In genomic region chr22:35739642-35740041, GRCh38 we compare ENCODE assay signal across 12 cellular contexts. TPM values are rescaled to one million over a fixed set of nuclear protein-coding genes. Genes with fewer than 3 reads are reported as not detected.
DNase-seq lines count a peak whose midpoint lies in the region; ATAC-seq, FAIRE-seq and TF ChIP-seq lines count a peak whose summit lies in the region.
"Had no signal": no experiment of that assay in that cellular context is flagged by ENCODE, and none has a peak within 500 bp of the region (broad histone marks: within the 10 kb centered on the region; RNA-seq: fewer than 3 reads in every experiment).

No MANE protein-coding gene starts in this region.

- H3K9me3 ChIP-seq in A673 (ENCODE audit: low read depth, low read length, poor library complexity, severe bottlenecking) (no peaks in the 10 kb centered on the region), body of pancreas (no peaks in the 10 kb centered on the region), HepG2 (ENCODE audit: low read length) (no peaks in the 10 kb centered on the region), testis (no peaks in the 10 kb centered on the region)

- H2AFZ ChIP-seq in HepG2 (ENCODE audit: low read length), result no peak overlapping the region

- ATAC-seq in body of pancreas (peak; percentile 42), HepG2 (peak; percentile 69)
- ATAC-seq: activated CD4-positive, CD25-positive, alpha-beta regulatory T cell treated with anti-CD3 and anti-CD28 coated beads, Interleukin-2, amount 50 U/mL, for 24 hours; activated naive CD8-positive, alpha-beta T cell treated with anti-CD3 and anti-CD28 coated beads, Interleukin-2, amount 50 U/mL, for 24 hours; natural killer cell treated with Interleukin-12 subunit alpha and Interleukin-12 subunit beta and Interleukin-15 and Interleukin-18, amount 100 ng/mL, for 72 hours had no signal

- TF ChIP-seq EP300 in HepG2 (IDR thresholded peaks at IDR 0.05; ENCODE audit: low read depth in 2 of 2, low read length in 2 of 2) (no peak), HepG2 (CRISPR knock-in tag; IDR thresholded peaks at IDR 0.05; ENCODE audit: borderline replicate concordance) (no peak)

- no peak overlapping the region for H3K9ac ChIP-seq in HepG2 (ENCODE audit: insufficient read depth, low read depth, low read length)

- DNase-seq in A673 (ENCODE audit: low spot score) (peak; percentile 18), GM13977 (ENCODE audit: low spot score) (no peak), body of pancreas (no peak), HepG2 (ENCODE audit: low spot score) (peak; percentile 18), NCI-H226 (no peak), testis (no peak), GM19240 (ENCODE audit: insufficient read length, low spot score) (no peak), NCI-H2107 treated with DMSO at 0.1 percent for 48 hours (lab: John Stamatoyannopoulos, UW; ENCODE audit: unreplicated experiment) (no peak)
- DNase-seq: activated naive CD8-positive, alpha-beta T cell treated with anti-CD3 and anti-CD28 coated beads, Interleukin-2, amount 50 U/mL, for 24 hours had no signal

- CTCF ChIA-PET in A673 (lab: Charles Lee), result no interaction called here
- CTCF ChIA-PET in HepG2 (lab: Yijun Ruan, JAX; ENCODE audit: low intra/inter-chr PET ratio, low total read pairs), result interaction anchor here (0.9 kb wide), 1 partner anchor 113 kb away, joined by 5 read pairs; no protein-coding TSS in a partner anchor

- no peaks in the 10 kb centered on the region for H3K79me2 ChIP-seq in HepG2 (ENCODE audit: insufficient read depth, low read length)

- peaks cover 22% of the 10 kb centered on the region for H3K36me3 ChIP-seq in A673 (ENCODE audit: insufficient read depth, low read length, poor library complexity, severe bottlenecking)
- H3K36me3 ChIP-seq in body of pancreas (replicated peaks in 1 of 2; ENCODE audit: insufficient read depth in 1 of 2, low read depth in 2 of 2), result no peaks in the 10 kb centered on the region
- peaks cover 1 to 17% of the 10 kb centered on the region in 2 experiments; a peak in 1 of 5 replicates for H3K36me3 ChIP-seq in HepG2 (replicated peaks in 1 of 2; ENCODE audit: control insufficient read depth in 1 of 2, insufficient read depth in 2 of 2, low read length in 2 of 2)
- no peaks in the 10 kb centered on the region for H3K36me3 ChIP-seq in testis (ENCODE audit: low read depth, missing control alignments)

- POLR2A ChIA-PET in A673 (lab: Charles Lee; ENCODE audit: low non-redundant PET), result no interaction called here
- POLR2A ChIA-PET in HepG2 (lab: Yijun Ruan, JAX), result no interaction called here

- H3K4me3 ChIP-seq in A673 (ENCODE audit: low read depth, low read length, poor library complexity, severe bottlenecking) (no peak overlapping the region), body of pancreas (no peak overlapping the region), HepG2 (replicated peaks in 1 of 3; ENCODE audit: insufficient read depth in 1 of 3, low read depth in 2 of 3, low read length in 3 of 3) (no peak overlapping the region), testis (no peak overlapping the region)

- H4K20me1 ChIP-seq in HepG2 (ENCODE audit: insufficient read depth, low read length), result no peaks in the 10 kb centered on the region

- peak; percentile 35 for TF ChIP-seq CTCF in A673 (conservative IDR thresholded peaks at IDR 0.05; ENCODE audit: low read depth, low read length)
- TF ChIP-seq CTCF in GM13977 (IDR thresholded peaks at IDR 0.05; ENCODE audit: extremely low read depth, insufficient read depth, missing control alignments), result peak; percentile 2
- TF ChIP-seq CTCF in body of pancreas (IDR thresholded peaks at IDR 0.05), result no peak
- TF ChIP-seq CTCF in HepG2 (CRISPR knock-in tag; IDR thresholded peaks at IDR 0.05), result peak; percentile 40
- peak in 1 of 3 experiments; percentile 13 for TF ChIP-seq CTCF in testis (IDR thresholded peaks at IDR 0.05)

- H3K4me1 ChIP-seq in A673 (ENCODE audit: insufficient read depth, low read length, poor library complexity, severe bottlenecking) (no peaks in the 10 kb centered on the region), body of pancreas (peaks cover under 1% of the 10 kb centered on the region), HepG2 (ENCODE audit: insufficient read depth, low read length) (no peaks in the 10 kb centered on the region), testis (no peaks in the 10 kb centered on the region)

- TF ChIP-seq RAD21 in HepG2 (CRISPR knock-in tag; IDR thresholded peaks at IDR 0.05), result no peak

- H3K27me3 ChIP-seq in A673 (replicated peaks; ENCODE audit: insufficient read depth, low read depth, low read length, poor library complexity), result no peaks in the 10 kb centered on the region
- H3K27me3 ChIP-seq in body of pancreas, result no peaks in the 10 kb centered on the region
- H3K27me3 ChIP-seq in HepG2 (ENCODE audit: control insufficient read depth in 1 of 2, insufficient read depth in 2 of 2, low read length in 2 of 2), result no peaks in the 10 kb centered on the region
- H3K27me3 ChIP-seq in testis, result no peaks in the 10 kb centered on the region

- no TSS peak for BruUV-seq in A673 (replicated peaks; lab: Mats Ljungman, UMichigan)
- no TSS peak for BruUV-seq in HepG2 (replicated peaks; lab: Mats Ljungman, UMichigan)

- in situ Hi-C loops in GM13977 (cut with MboI; ENCODE audit: low pct_unique_long_range_greater_than_20kb, low sequenced_read_pairs, unreplicated experiment), result no loop called here
- in situ Hi-C loops in HepG2 (cut with HindIII; ENCODE audit: extremely low pct_ligation_motif_present, low pct_unique_long_range_greater_than_20kb), result loop anchor here (10.0 to 25.0 kb wide), 3 partner anchors 105 to 373 kb away; no protein-coding TSS in a partner anchor

- WGBS in body of pancreas, 2 donors, result 72 to 86% methylated on average over 5 of the region's 5 CpGs
- 85% methylated on average over 5 of the region's 5 CpGs for WGBS in HepG2 (ENCODE audit: low lambda C conversion rate)
- WGBS in testis, 2 donors, result 74 to 81% methylated on average over 5 of the region's 5 CpGs

- peak; percentile 56 for FAIRE-seq in HepG2 (lab: Jason Lieb, UNC)

- intact Hi-C loops in A673 (cut with micrococcal nuclease; ENCODE audit: unreplicated experiment), result no loop called here
- intact Hi-C loops in body of pancreas (cut with DNase I), result no loop called here
- intact Hi-C loops in HepG2 (cut with micrococcal nuclease; ENCODE audit: unreplicated experiment), result loop anchor here (1.0 kb wide), 1 partner anchor 112 kb away; no protein-coding TSS in a partner anchor
- intact Hi-C loops in testis (cut with DNase I; ENCODE audit: low total_unique reads), result no loop called here

- H3K27ac ChIP-seq in A673 (ENCODE audit: low read depth, low read length, poor library complexity, severe bottlenecking) (no peak overlapping the region), body of pancreas (no peak overlapping the region), HepG2 (ENCODE audit: extremely low read length, insufficient read depth, low read length) (no peak overlapping the region), testis (no peak overlapping the region)

- no peak overlapping the region for H3K4me2 ChIP-seq in HepG2 (ENCODE audit: low read depth, low read length)

- TF ChIP-seq POLR2A in body of pancreas (IDR thresholded peaks at IDR 0.05) (no peak), HepG2 (IDR thresholded peaks at IDR 0.05; ENCODE audit: insufficient read depth in 1 of 2, low read depth in 2 of 2, low read length in 2 of 2) (no peak), testis (IDR thresholded peaks at IDR 0.05) (no peak)

TF ChIP-seq in HepG2, 621 proteins besides CTCF, POLR2A, EP300 and RAD21:
- TF ChIP-seq FOXA1 (IDR thresholded peaks at IDR 0.05) (no peak), FOXA1 (CRISPR knock-in tag; IDR thresholded peaks at IDR 0.05) (peak; percentile 23; the same call in 1 of the 2 replicates), STAG1 (CRISPR knock-in tag; IDR thresholded peaks at IDR 0.05) (peak; percentile 47), PRMT3 (CRISPR knock-in tag; IDR thresholded peaks at IDR 0.05; ENCODE audit: borderline replicate concordance, low read depth) (no peak), SMC3 (IDR thresholded peaks at IDR 0.05; ENCODE audit: low read length) (peak; percentile 53; the same call in 1 of the 2 replicates)
TF ChIP-seq in HepG2: peak in this region for 3.

RNA-seq across cellular contexts. Expression of gene APOL5, which starts 22.0 kb away (rescaled TPM):
- total RNA-seq in A673 (2021), result not detected in 2 replicates
- total RNA-seq in body of pancreas, result not detected
- not detected in 2 replicates for total RNA-seq in HepG2 (2016; rRNA removed; fragmentation: Illumina TruSeq; extraction: Trizol)
- not detected in 2 replicates for total RNA-seq in HepG2 (2016; cell fraction: cytosol; rRNA removed; fragmentation: Illumina TruSeq; extraction: Trizol; ENCODE audit: low read depth)
- not detected in 2 replicates for total RNA-seq in HepG2 (2016; cell fraction: insoluble cytoplasmic fraction; rRNA removed; fragmentation: Illumina TruSeq; extraction: Trizol)
- not detected in 2 replicates for total RNA-seq in HepG2 (2016; cell fraction: membrane; rRNA removed; fragmentation: Illumina TruSeq; extraction: Trizol)
- total RNA-seq in HepG2 (2016; cell fraction: nucleus; rRNA removed; fragmentation: Illumina TruSeq; extraction: Trizol), result not detected in 2 replicates
- polyA plus RNA-seq in HepG2 (2011; rRNA removed), result not detected in 2 replicates
- polyA plus RNA-seq in HepG2 (2011; cell fraction: cytosol; rRNA removed), result not detected in 2 replicates
- not detected in 2 replicates for polyA plus RNA-seq in HepG2 (2011; cell fraction: nucleus; rRNA removed)
- polyA plus RNA-seq in HepG2 (2012), result not detected in 2 replicates
- polyA plus RNA-seq in HepG2 (2016; cell fraction: cytosol; fragmentation: Illumina TruSeq; extraction: Trizol; ENCODE audit: low read depth), result not detected in 2 replicates
- not detected in 2 replicates for polyA plus RNA-seq in HepG2 (2016; cell fraction: insoluble cytoplasmic fraction; fragmentation: Illumina TruSeq; extraction: Trizol; ENCODE audit: low read depth)
- polyA plus RNA-seq in HepG2 (2016; cell fraction: membrane; fragmentation: Illumina TruSeq; extraction: Trizol; ENCODE audit: low read depth), result not detected in 2 replicates
- polyA plus RNA-seq in HepG2 (2016; cell fraction: nucleus; fragmentation: Illumina TruSeq; extraction: Trizol; ENCODE audit: insufficient read depth, low read depth), result not detected in 2 replicates
- polyA minus RNA-seq in HepG2 (2011; rRNA and poly(A)+ RNA removed; ENCODE audit: low replicate concordance), result not detected in 2 replicates
- not detected in 2 replicates for polyA minus RNA-seq in HepG2 (2011; cell fraction: cytosol; rRNA and poly(A)+ RNA removed)
- polyA minus RNA-seq in HepG2 (2011; cell fraction: nucleus; rRNA and poly(A)+ RNA removed), result not detected in 2 replicates
- total RNA-seq in testis, result under 1 TPM in 1 of 2 donors, not detected in 1; 0.31 TPM
- polyA plus RNA-seq in testis (ENCODE audit: insufficient read depth, low read depth, low replicate concordance), result 0.74 TPM
- total RNA-seq: natural killer cell treated with Interleukin-12 subunit alpha and Interleukin-12 subunit beta and Interleukin-15 and Interleukin-18, amount 100 ng/mL, for 72 hours had no signal
- polyA plus RNA-seq: IgD-negative memory B cell had no signal

Comparison
In these comparisons a context has a peak if more than half of its experiments do, and no peak if none do; other contexts are left out.
1. DNase-seq: peak in A673 (single experiment) and HepG2 (single experiment); none in GM13977 (single experiment), body of pancreas (0 of 4), NCI-H226 (single experiment), testis (single experiment), GM19240 (single experiment) and NCI-H2107 treated with DMSO at 0.1 percent for 48 hours (single experiment).
2. CTCF ChIP-seq: peak in A673 (single experiment), GM13977 (single experiment) and HepG2 (single experiment); none in body of pancreas (0 of 7).